Comparison of ENCODE assay signal across 4 cellular contexts in genomic region chr22:21493789-21494782, GRCh38. TPM values are rescaled to one million over a fixed set of nuclear protein-coding genes. Genes with fewer than 3 reads are reported as not detected.
"Had no signal": no experiment of that assay in that cellular context is flagged by ENCODE, and none has a peak within 500 bp of the region (broad histone marks: within the 10 kb centered on the region; RNA-seq: fewer than 3 reads in every experiment).

No MANE protein-coding gene starts in this region.

RNA-seq across cellular contexts. Expression of gene RIMBP3C, which starts 57.2 kb away (rescaled TPM):
- total RNA-seq: osteocyte, skeletal muscle tissue had no signal
- polyA plus RNA-seq: hepatocyte, urinary bladder had no signal
